Comparison of ENCODE assay signal across 14 cellular contexts in the genomic region with DNA sequence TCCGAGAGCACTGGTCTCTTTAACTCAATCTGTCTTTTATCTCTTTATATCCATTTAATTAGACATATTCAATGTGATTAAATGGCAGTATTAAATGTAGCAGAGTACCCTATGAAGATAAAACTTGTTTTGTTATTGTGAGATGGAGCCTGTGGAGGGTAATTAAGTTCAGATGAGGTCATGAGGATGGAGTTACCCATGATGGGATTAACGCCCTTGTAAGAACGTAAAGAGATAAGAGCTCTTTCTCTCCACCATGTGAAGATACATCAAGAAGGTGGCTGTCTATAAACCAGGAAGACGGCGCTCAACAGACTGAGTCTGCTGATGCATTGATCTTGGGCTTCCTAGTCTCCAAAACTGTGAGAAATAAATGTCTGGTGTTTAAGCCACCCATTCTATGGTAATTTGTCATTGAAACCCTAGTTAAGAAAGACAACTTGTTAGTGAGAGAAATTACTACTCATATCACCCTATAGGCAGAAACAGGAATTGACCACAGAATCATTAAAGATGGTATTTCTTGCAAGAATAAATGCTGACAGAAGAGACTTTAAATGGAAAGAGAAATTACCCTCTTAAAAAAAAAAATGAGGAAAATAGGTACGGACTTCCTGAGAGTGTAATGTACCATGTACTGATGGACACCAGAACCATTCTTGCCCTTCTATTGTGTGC.
"Had no signal": no experiment of that assay in that cellular context is flagged by ENCODE, and none has a peak within 500 bp of the region (broad histone marks: within the 10 kb centered on the region; RNA-seq: fewer than 3 reads in every experiment).

No MANE protein-coding gene starts in this region.

- H3K27ac Mint-ChIP-seq: activated CD4-positive, alpha-beta memory T cell treated with anti-CD3 and anti-CD28 coated beads for 36 hours; activated naive CD8-positive, alpha-beta T cell treated with anti-CD3 and anti-CD28 coated beads for 36 hours; activated T-cell treated with anti-CD3 and anti-CD28 coated beads, Interleukin-2, amount 50 U/mL, for 72 hours; immature natural killer cell; nephron progenitor cell; T-helper 2 cell treated with Interferon-gamma antibody and Interleukin-4, amounts not matched to agents 5 μg/mL and 100 μg/mL, for 36 hours had no signal

- H3K4me1 ChIP-seq: lower lobe of right lung, stomach had no signal

- H3K4me3 Mint-ChIP-seq: activated CD4-positive, alpha-beta memory T cell treated with anti-CD3 and anti-CD28 coated beads for 36 hours; activated naive CD8-positive, alpha-beta T cell treated with anti-CD3 and anti-CD28 coated beads for 36 hours; activated T-cell treated with anti-CD3 and anti-CD28 coated beads, Interleukin-2, amount 50 U/mL, for 72 hours; immature natural killer cell; nephron progenitor cell; T-helper 2 cell treated with Interferon-gamma antibody and Interleukin-4, amounts not matched to agents 5 μg/mL and 100 μg/mL, for 36 hours had no signal

- H3K9me3 ChIP-seq: lower lobe of right lung, stomach had no signal

- H3K27me3 ChIP-seq: brain microvascular endothelial cell, stomach had no signal

- H3K4me3 ChIP-seq: lower lobe of right lung, stomach had no signal

- ATAC-seq: activated T-cell treated with anti-CD3 and anti-CD28 coated beads, Interleukin-2, amount 50 U/mL, for 72 hours; esophagus mucosa; lower lobe of right lung had no signal

- H3K27me3 Mint-ChIP-seq: activated CD4-positive, alpha-beta memory T cell treated with anti-CD3 and anti-CD28 coated beads for 36 hours; activated naive CD8-positive, alpha-beta T cell treated with anti-CD3 and anti-CD28 coated beads for 36 hours had no signal

- H3K36me3 Mint-ChIP-seq: activated CD4-positive, alpha-beta memory T cell treated with anti-CD3 and anti-CD28 coated beads for 36 hours; activated naive CD8-positive, alpha-beta T cell treated with anti-CD3 and anti-CD28 coated beads for 36 hours; immature natural killer cell had no signal

- H3K4me1 Mint-ChIP-seq: activated naive CD8-positive, alpha-beta T cell treated with anti-CD3 and anti-CD28 coated beads for 36 hours; immature natural killer cell had no signal

- H3K27ac ChIP-seq: brain microvascular endothelial cell, lower lobe of right lung, stomach had no signal

- H3K9me3 Mint-ChIP-seq: activated CD4-positive, alpha-beta memory T cell treated with anti-CD3 and anti-CD28 coated beads for 36 hours; activated naive CD8-positive, alpha-beta T cell treated with anti-CD3 and anti-CD28 coated beads for 36 hours; nephron progenitor cell had no signal

- DNase-seq: activated CD4-positive, alpha-beta memory T cell treated with anti-CD3 and anti-CD28 coated beads for 36 hours; activated CD4-positive, alpha-beta T cell treated with anti-CD3 and anti-CD28 coated beads for 1 hour; activated gamma-delta T cell treated with Interleukin-2 at 50 U/mL for 16 hours; activated naive CD8-positive, alpha-beta T cell treated with anti-CD3 and anti-CD28 coated beads for 36 hours; activated T-cell treated with anti-CD3 and anti-CD28 coated beads, Interleukin-2, amount 50 U/mL, for 72 hours; brain microvascular endothelial cell; immature natural killer cell; left cardiac atrium; lower lobe of right lung; nephron progenitor cell; stimulated activated CD4-positive, alpha-beta T cell treated with anti-CD3 and anti-CD28 coated beads, Interleukin-15, amount 100 ng/mL, for 24 hours; stomach had no signal

- H3K36me3 ChIP-seq: brain microvascular endothelial cell, lower lobe of right lung, stomach had no signal
